In the genomic region with DNA sequence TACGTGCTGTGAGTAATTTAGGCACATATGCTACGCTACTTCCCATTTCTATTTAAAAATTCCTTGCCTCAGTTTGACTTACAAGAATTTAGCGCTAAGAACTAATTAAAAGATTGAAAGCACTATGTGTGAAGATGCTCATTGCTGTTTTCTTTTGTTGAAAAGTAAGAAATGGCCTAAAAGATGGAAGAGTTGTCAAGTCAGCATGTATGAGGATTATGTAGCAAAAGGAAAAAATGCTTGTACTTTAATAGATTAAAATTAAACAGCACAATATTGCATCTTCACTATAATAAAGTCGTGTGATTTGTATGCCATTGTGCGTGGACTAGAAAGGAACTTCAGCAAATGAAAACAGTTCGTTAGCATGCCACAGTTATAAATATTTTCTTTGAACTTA, we compare ENCODE assay signal across 31 cellular contexts.
"Had no signal": no experiment of that assay in that cellular context is flagged by ENCODE, and none has a peak within 500 bp of the region (broad histone marks: within the 10 kb centered on the region; RNA-seq: fewer than 3 reads in every experiment).

No MANE protein-coding gene starts in this region.

- H3K27ac Mint-ChIP-seq: immature natural killer cell; natural killer cell; progenitor cell of endocrine pancreas; stimulated activated effector memory CD8-positive, alpha-beta T cell treated with anti-CD3 and anti-CD28 coated beads, Interleukin-12 subunit alpha, Interleukin-12 subunit beta, amount 100 ng/mL, for 72 hours had no signal

- H3K27me3 Mint-ChIP-seq: progenitor cell of endocrine pancreas had no signal

- DNase-seq: dermis blood vessel endothelial cell; effector memory CD4-positive, alpha-beta T cell; erythroblast; esophagus squamous epithelium; foreskin melanocyte; glutamatergic neuron; heart right ventricle; hypothalamus; immature natural killer cell; islet precursor cell; kidney glomerular epithelial cell; left colon; left ventricle myocardium inferior; lower lobe of right lung; natural killer cell; stimulated activated CD4-positive, alpha-beta T cell treated with anti-CD3 and anti-CD28 coated beads, Interleukin-12 subunit alpha, Interleukin-12 subunit beta, amount 100 ng/mL, for 4 hours; stimulated activated CD4-positive, alpha-beta T cell treated with anti-CD3 and anti-CD28 coated beads, Interleukin-1b, Interleukin-23, amount 100 ng/mL, for 48 hours; stimulated activated CD4-positive, alpha-beta T cell treated with anti-CD3 and anti-CD28 coated beads, Interleukin-4, amount 100 ng/mL, for 1 hour; stimulated activated naive CD4-positive, alpha-beta T cell treated with Interleukin-2 at 50 U/mL for 16 hours; upper lobe of right lung; uterus had no signal

- H3K9me3 Mint-ChIP-seq: immature natural killer cell; natural killer cell; neural crest cell; stimulated activated effector memory CD8-positive, alpha-beta T cell treated with anti-CD3 and anti-CD28 coated beads, Interleukin-12 subunit alpha, Interleukin-12 subunit beta, amount 100 ng/mL, for 72 hours had no signal

- H2AFZ ChIP-seq: parathyroid adenoma had no signal

- H3K27me3 ChIP-seq: esophagus squamous epithelium, heart right ventricle, neutrophil, tibial nerve, upper lobe of right lung, uterus had no signal

- H3K4me2 ChIP-seq: smooth muscle cell had no signal

- H3K79me2 ChIP-seq: parathyroid adenoma had no signal

- ATAC-seq: heart right ventricle; left colon; lower lobe of right lung; natural killer cell; sciatic nerve; stimulated activated effector memory CD8-positive, alpha-beta T cell treated with anti-CD3 and anti-CD28 coated beads, Interleukin-12 subunit alpha, Interleukin-12 subunit beta, amount 100 ng/mL, for 72 hours; upper lobe of right lung had no signal

- H3K27ac ChIP-seq: coronary artery, esophagus squamous epithelium, heart right ventricle, left ventricle myocardium inferior, lower lobe of right lung, neutrophil, parathyroid adenoma, thoracic aorta, tibial nerve, upper lobe of right lung, uterus had no signal

- H3K9me3 ChIP-seq: esophagus squamous epithelium, heart right ventricle, left ventricle myocardium inferior, lower lobe of right lung, neutrophil, thoracic aorta, tibial nerve, upper lobe of right lung, uterus had no signal

- H3K4me1 ChIP-seq: esophagus squamous epithelium, heart right ventricle, left ventricle myocardium inferior, lower lobe of right lung, parathyroid adenoma, tibial nerve, upper lobe of right lung, uterus had no signal

- H3K36me3 ChIP-seq: uterus had no signal

- H3K4me3 Mint-ChIP-seq: immature natural killer cell; natural killer cell; neural crest cell; stimulated activated effector memory CD8-positive, alpha-beta T cell treated with anti-CD3 and anti-CD28 coated beads, Interleukin-12 subunit alpha, Interleukin-12 subunit beta, amount 100 ng/mL, for 72 hours had no signal

- H3K4me3 ChIP-seq: coronary artery, esophagus squamous epithelium, heart right ventricle, left ventricle myocardium inferior, lower lobe of right lung, smooth muscle cell, thoracic aorta, tibial nerve, upper lobe of right lung, uterus had no signal
